24 cellular contexts compared by ENCODE assay signal in the genomic region with DNA sequence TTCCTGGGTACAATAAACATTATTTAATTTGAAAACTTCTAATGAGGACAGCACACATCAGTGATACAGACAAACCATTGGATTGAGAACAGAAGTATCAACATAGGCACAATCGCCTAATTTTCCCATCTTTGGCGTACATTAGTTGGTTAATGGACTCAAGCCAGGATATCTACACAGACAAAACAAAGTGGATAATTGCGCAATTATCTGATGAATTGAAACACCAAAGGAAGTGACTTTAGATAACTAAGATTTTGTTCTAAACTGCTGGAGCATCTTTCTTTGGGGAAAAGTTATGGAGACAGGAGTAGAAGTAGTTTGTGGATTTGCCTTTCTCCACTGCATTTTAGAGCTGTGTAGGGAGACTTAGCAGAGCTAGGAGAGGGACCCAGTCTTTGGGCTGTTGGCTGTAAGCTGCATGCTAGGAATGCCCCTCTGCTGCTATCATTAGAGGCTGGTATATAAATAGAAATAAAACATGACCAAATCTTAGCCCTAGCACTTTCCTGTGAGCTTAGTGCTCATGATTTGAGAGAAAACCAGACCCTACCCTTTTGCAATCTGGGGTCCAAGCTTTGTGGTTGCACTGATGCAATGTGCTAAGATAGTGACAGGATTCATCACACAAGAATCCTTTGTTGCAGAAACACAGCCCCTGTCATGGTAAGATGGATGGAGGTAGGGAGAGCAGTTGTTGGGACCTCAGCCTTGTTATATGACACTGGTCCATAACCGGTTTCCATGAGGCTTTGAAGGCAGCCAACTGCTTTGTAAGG.
DNase-seq lines count a peak whose midpoint lies in the region; ATAC-seq, FAIRE-seq and TF ChIP-seq lines count a peak whose summit lies in the region.
"Had no signal": no experiment of that assay in that cellular context is flagged by ENCODE, and none has a peak within 500 bp of the region (broad histone marks: within the 10 kb centered on the region; RNA-seq: fewer than 3 reads in every experiment).

No MANE protein-coding gene starts in this region.

- BruUV-seq in K562 (replicated peaks; lab: Mats Ljungman, UMichigan), result no TSS peak

- TF ChIP-seq RAD21 in K562 (CRISPR knock-in tag; conservative IDR thresholded peaks at IDR 0.05 in 1 of 2, IDR thresholded peaks at IDR 0.05 in 1 of 2), result no peak

- 0% methylated on average over 4 of the region's 4 CpGs for WGBS in K562 (ENCODE audit: insufficient coverage, low coverage, missing lambda C conversion rate)
- WGBS in mesodermal cell (ENCODE audit: insufficient coverage in 2 of 2), 2 experiments, result 100% methylated on average over 1 to 2 of the region's 4 CpGs

- no peak overlapping the region for H2AFZ ChIP-seq in K562 (ENCODE audit: low read depth, low read length)
- H2AFZ ChIP-seq: PC-9 had no signal

- H3K9me1 ChIP-seq in K562 (ENCODE audit: control insufficient read depth, insufficient read depth, low read length), result no peaks in the 10 kb centered on the region

- no peak overlapping the region for H3K4me2 ChIP-seq in K562 (ENCODE audit: insufficient read depth, low read length)
- H3K4me2 ChIP-seq: PC-9 had no signal

- no peak for TF ChIP-seq EP300 in K562 (IDR thresholded peaks at IDR 0.05; ENCODE audit: low read length)

- H3K4me1 ChIP-seq in K562 (replicated peaks in 1 of 2; ENCODE audit: control insufficient read depth in 2 of 2, insufficient read depth in 2 of 2, low read length in 2 of 2) (no peaks in the 10 kb centered on the region), mesodermal cell (ENCODE audit: control insufficient read depth, insufficient read depth, low read length, poor library complexity, severe bottlenecking) (peaks cover 3% of the 10 kb centered on the region), ascending aorta (no peaks in the 10 kb centered on the region)
- H3K4me1 ChIP-seq: upper lobe of left lung had no signal

- H3K9me3 ChIP-seq in K562 (replicated peaks; ENCODE audit: control insufficient read depth, insufficient read depth, low read depth, low read length), result no peaks in the 10 kb centered on the region
- no peaks in the 10 kb centered on the region for H3K9me3 ChIP-seq in mesodermal cell (ENCODE audit: control insufficient read depth, low read length)
- no peaks in the 10 kb centered on the region for H3K9me3 ChIP-seq in ascending aorta
- H3K9me3 ChIP-seq: upper lobe of left lung had no signal

- DNase-seq in ELF-1 (ENCODE audit: low read depth, low spot score) (peak; percentile 30), NCI-H1105 (lab: John Stamatoyannopoulos, UW) (peak; percentile 27), K562 (ENCODE audit: extremely low read depth in 1 of 4, low spot score in 3 of 4) (no peak), posterior vena cava (ENCODE audit: low spot score) (no peak), G401 (ENCODE audit: low spot score) (no peak), ascending aorta (ENCODE audit: low spot score in 2 of 2) (no peak)
- DNase-seq: activated CD4-positive, alpha-beta T cell treated with anti-CD3 and anti-CD28 coated beads for 36 hours; activated CD8-positive, alpha-beta T cell treated with anti-CD3 and anti-CD28 coated beads, Interleukin-2, amount 10 ng/mL, durations not matched to agents 7 days and 5 days; anterior cingulate cortex; C1 segment of cervical spinal cord; dermis blood vessel endothelial cell; DMS79; hypothalamus; Karpas-422; NCI-H2081 treated with DMSO at 0.1 percent for 48 hours; PC-9; retina; stimulated activated CD4-positive, alpha-beta T cell treated with anti-CD3 and anti-CD28 coated beads, Interleukin-2, amount 100 ng/mL, for 48 hours; upper lobe of left lung had no signal

- H3K27me3 ChIP-seq in K562 (ENCODE audit: control insufficient read depth in 2 of 2, insufficient read depth in 2 of 2, low read length in 2 of 2) (no peaks in the 10 kb centered on the region), ascending aorta (no peaks in the 10 kb centered on the region)
- H3K27me3 ChIP-seq: upper lobe of left lung had no signal

- in situ Hi-C loops in K562 (cut with MboI) (no loop called here), G401 (cut with HindIII; ENCODE audit: low sequenced_read_pairs) (no loop called here)

- POLR2A ChIA-PET in K562 (lab: Yijun Ruan, JAX), result no interaction called here

- ATAC-seq in K562, result no peak
- ATAC-seq: activated CD4-positive, alpha-beta T cell treated with anti-CD3 and anti-CD28 coated beads for 36 hours; activated CD8-positive, alpha-beta T cell treated with anti-CD3 and anti-CD28 coated beads, Interleukin-2, amount 10 ng/mL, durations not matched to agents 7 days and 5 days; activated naive CD4-positive, alpha-beta T cell treated with anti-CD3 and anti-CD28 coated beads, Interleukin-2, amount 50 U/mL, for 72 hours; natural killer cell treated with Interleukin-12 subunit alpha and Interleukin-12 subunit beta and Interleukin-15 and Interleukin-18, amount 100 ng/mL, for 72 hours; Right ventricle myocardium inferior had no signal

- H3K36me3 ChIP-seq in K562 (ENCODE audit: control insufficient read depth, insufficient read depth, low read length) (no peaks in the 10 kb centered on the region), mesodermal cell (ENCODE audit: control insufficient read depth, insufficient read depth, low read length) (no peaks in the 10 kb centered on the region), ascending aorta (no peaks in the 10 kb centered on the region)
- H3K36me3 ChIP-seq: upper lobe of left lung had no signal

- H3K79me2 ChIP-seq in K562 (ENCODE audit: control insufficient read depth, insufficient read depth, low read length), result no peaks in the 10 kb centered on the region

- H3K27ac ChIP-seq in K562 (ENCODE audit: extremely low read depth, low read depth, low read length), result no peak overlapping the region
- peak overlapping the region; percentile 76 for H3K27ac ChIP-seq in mesodermal cell (ENCODE audit: low read depth, low read length, severe bottlenecking)
- no peak overlapping the region for H3K27ac ChIP-seq in ascending aorta
- H3K27ac ChIP-seq: PC-9, upper lobe of left lung had no signal

- TF ChIP-seq CTCF in K562 (IDR thresholded peaks at IDR 0.05 in 2 of 3, conservative IDR thresholded peaks at IDR 0.05 in 1 of 3; ENCODE audit: insufficient read depth in 2 of 3, low read depth in 1 of 3, low read length in 3 of 3) (no peak), ascending aorta (IDR thresholded peaks at IDR 0.05) (no peak)

- no peak for TF ChIP-seq POLR2A in K562 (conservative IDR thresholded peaks at IDR 0.05)

- intact Hi-C loops in K562 (cut with micrococcal nuclease), result no loop called here
- intact Hi-C loops in posterior vena cava (cut with DNase I), result no loop called here
- intact Hi-C loops in ascending aorta (cut with DNase I), result no loop called here

- H3K4me3 ChIP-seq in K562, result no peak overlapping the region
- H3K4me3 ChIP-seq in mesodermal cell (ENCODE audit: extremely low read depth, insufficient read depth, low read length, poor library complexity, severe bottlenecking), result no peak overlapping the region
- no peak overlapping the region for H3K4me3 ChIP-seq in ascending aorta
- H3K4me3 ChIP-seq: PC-9, upper lobe of left lung had no signal

- FAIRE-seq in K562 (lab: Jason Lieb, UNC), result no peak
- FAIRE-seq: keratinocyte had no signal

- no peak overlapping the region for H3K9ac ChIP-seq in K562 (ENCODE audit: insufficient read depth in 1 of 2, low read depth in 2 of 2, low read length in 2 of 2)

- no peaks in the 10 kb centered on the region for H4K20me1 ChIP-seq in K562 (replicated peaks; ENCODE audit: control insufficient read depth, insufficient read depth, low read length)

- CTCF ChIA-PET in K562 (lab: Yijun Ruan, JAX; ENCODE audit: low intra/inter-chr PET ratio), result no interaction called here

TF ChIP-seq in K562, 482 proteins besides CTCF, POLR2A, EP300 and RAD21:
- TF ChIP-seq CEBPB (tag; IDR thresholded peaks at IDR 0.05), result peak; percentile 47; the same call in 1 of the 2 replicates
- no peak for TF ChIP-seq ZNF197 (CRISPR knock-in tag; IDR thresholded peaks at IDR 0.05; ENCODE audit: low read depth)
- no peak for TF ChIP-seq CEBPG (CRISPR knock-in tag; IDR thresholded peaks at IDR 0.05)
- peak in 1 of 2 experiments; percentile 80; a peak in 2 of 4 replicates for TF ChIP-seq CEBPG (tag; conservative IDR thresholded peaks at IDR 0.05 in 1 of 2, IDR thresholded peaks at IDR 0.05 in 1 of 2)
- TF ChIP-seq CBX2 (IDR thresholded peaks at IDR 0.05; ENCODE audit: insufficient read depth, low read length, poor library complexity, severe bottlenecking), result no peak
TF ChIP-seq in K562: peak in this region for 2.

Comparison
In these comparisons a context has a peak if more than half of its experiments do, and no peak if none do; other contexts are left out.
1. DNase-seq: peak in ELF-1 (single experiment) and NCI-H1105 (single experiment); none in K562 (0 of 4), posterior vena cava (single experiment), G401 (single experiment) and ascending aorta (0 of 2).